9 cellular contexts compared by ENCODE assay signal in genomic region chr22:33923660-33924246, GRCh38. TPM values are rescaled to one million over a fixed set of nuclear protein-coding genes. Genes with fewer than 3 reads are reported as not detected.
DNase-seq lines count a peak whose midpoint lies in the region; ATAC-seq and TF ChIP-seq lines count a peak whose summit lies in the region.
"Had no signal": no experiment of that assay in that cellular context is flagged by ENCODE, and none has a peak within 500 bp of the region (broad histone marks: within the 10 kb centered on the region; RNA-seq: fewer than 3 reads in every experiment).

No MANE protein-coding gene starts in this region.

- H3K27ac Mint-ChIP-seq in IgD-negative memory B cell (peak overlapping the region in 1 of 3 donors; percentile 78), type B pancreatic cell (peak overlapping the region; percentile 47)
- H3K27ac Mint-ChIP-seq: CD4-positive, CD25-positive, alpha-beta regulatory T cell had no signal

- H3K27me3 Mint-ChIP-seq in IgD-negative memory B cell (peaks cover 12% of the 10 kb centered on the region), type B pancreatic cell (peaks cover 9% of the 10 kb centered on the region)

- peak; percentile 67 for DNase-seq in NCI-H510A treated with DMSO at 0.1 percent for 48 hours (lab: John Stamatoyannopoulos, UW)
- DNase-seq in NCI-H510A (lab: John Stamatoyannopoulos, UW), result no peak
- DNase-seq in OCI-M1 (lab: John Stamatoyannopoulos, UW), result peak; percentile 70
- peak; percentile 79 for DNase-seq in dermis blood vessel endothelial cell
- no peak for DNase-seq in lower lobe of right lung
- no peak for DNase-seq in type B pancreatic cell (ENCODE audit: extremely low spot score, unreplicated experiment)

- H3K27ac ChIP-seq in lower lobe of right lung, result no peak overlapping the region

- no peaks in the 10 kb centered on the region for H3K36me3 Mint-ChIP-seq in IgD-negative memory B cell
- H3K36me3 Mint-ChIP-seq in type B pancreatic cell, result no peaks in the 10 kb centered on the region
- H3K36me3 Mint-ChIP-seq: CD4-positive, CD25-positive, alpha-beta regulatory T cell had no signal

- ATAC-seq in lower lobe of right lung (peak in 1 of 2 donors; percentile 24), HG03139 (IDR thresholded peaks at IDR 0.05; ENCODE audit: unreplicated experiment) (no peak)

- H3K9me3 Mint-ChIP-seq in IgD-negative memory B cell (no peaks in the 10 kb centered on the region), type B pancreatic cell (no peaks in the 10 kb centered on the region)

- H3K4me3 ChIP-seq in lower lobe of right lung, result no peak overlapping the region

- peak overlapping the region; percentile 26 to 88 (median 60) for H3K4me3 Mint-ChIP-seq in IgD-negative memory B cell
- H3K4me3 Mint-ChIP-seq in type B pancreatic cell, result peak overlapping the region; percentile 90

- no peaks in the 10 kb centered on the region for H3K36me3 ChIP-seq in lower lobe of right lung

- intact Hi-C loops in lower lobe of right lung (cut with DNase I), result loop anchor here (10.0 kb wide), 1 partner anchor 181 kb away; no protein-coding TSS in a partner anchor

- TF ChIP-seq CTCF in lower lobe of right lung (IDR thresholded peaks at IDR 0.05) (peak; percentile 79), type B pancreatic cell (conservative IDR thresholded peaks at IDR 0.05) (peak; percentile 93)

- H3K9me3 ChIP-seq in lower lobe of right lung, result no peaks in the 10 kb centered on the region

- H3K4me1 Mint-ChIP-seq in IgD-negative memory B cell, result peaks cover 7 to 23% (median 15%) of the 10 kb centered on the region in 3 donors
- H3K4me1 Mint-ChIP-seq in type B pancreatic cell (ENCODE audit: unreplicated experiment), result peaks cover 20% of the 10 kb centered on the region

- H3K4me1 ChIP-seq in lower lobe of right lung, result peaks cover 30% of the 10 kb centered on the region

- H3K27me3 ChIP-seq in lower lobe of right lung (ENCODE audit: low read depth), result peaks cover 15% of the 10 kb centered on the region

RNA-seq across cellular contexts. Expression of gene LARGE1, which starts 3.5 kb away (rescaled TPM):
- 1.4 TPM for polyA plus RNA-seq in IgD-negative memory B cell
- total RNA-seq in dermis blood vessel endothelial cell, result 7.2 and 14.0 TPM in 2 replicates
- 27.4 TPM for total RNA-seq in lower lobe of right lung
- total RNA-seq in type B pancreatic cell (ENCODE audit: low replicate concordance), result 62.4 and 96.6 TPM in 2 replicates
- total RNA-seq: CD4-positive, CD25-positive, alpha-beta regulatory T cell had no signal
- polyA plus RNA-seq: CD4-positive, CD25-positive, alpha-beta regulatory T cell had no signal

Comparison
In these comparisons a context has a peak if more than half of its experiments do, and no peak if none do; other contexts are left out.
1. DNase-seq: peak in NCI-H510A treated with DMSO at 0.1 percent for 48 hours (single experiment), OCI-M1 (single experiment) and dermis blood vessel endothelial cell (single experiment); none in NCI-H510A (single experiment), lower lobe of right lung (single experiment) and type B pancreatic cell (single experiment).